In the genomic region with DNA sequence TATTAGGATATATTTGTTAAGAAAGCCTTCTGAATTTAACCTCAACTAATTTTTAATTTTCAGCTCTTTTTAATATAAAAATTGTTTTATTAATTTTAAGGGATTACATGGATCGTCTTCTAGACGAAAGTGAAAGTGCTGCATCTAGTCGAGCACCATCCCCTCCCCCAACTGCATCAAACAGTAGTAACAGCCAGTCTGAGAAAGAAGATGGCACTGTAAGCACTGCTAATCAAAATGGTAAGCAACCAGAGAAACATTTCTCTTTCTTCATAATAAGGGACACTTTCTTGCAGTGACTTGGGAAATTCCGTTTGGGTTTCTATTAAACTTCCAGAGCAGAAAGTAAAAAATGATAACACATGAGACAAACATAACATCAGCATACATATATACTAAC, we compare ENCODE assay signal across 8 cellular contexts. TPM values are rescaled to one million over a fixed set of nuclear protein-coding genes. Genes with fewer than 3 reads are reported as not detected.
DNase-seq lines count a peak whose midpoint lies in the region; ATAC-seq and TF ChIP-seq lines count a peak whose summit lies in the region.

No MANE protein-coding gene starts in this region.

- no peaks in the 10 kb centered on the region for H3K9me3 Mint-ChIP-seq in natural killer cell

- peaks cover 15 to 17% of the 10 kb centered on the region in 2 donors for H3K4me1 Mint-ChIP-seq in natural killer cell

- peak overlapping the region; percentile 89 to 91 for H3K27ac Mint-ChIP-seq in natural killer cell

- H3K27me3 Mint-ChIP-seq in natural killer cell (ENCODE audit: low read depth in 2 of 2): no peaks in the 10 kb centered on the region

- TF ChIP-seq CTCF in AG10803 (conservative IDR thresholded peaks at IDR 0.05; ENCODE audit: low read length) (no peak), natural killer cell (IDR thresholded peaks at IDR 0.05) (no peak)

- ATAC-seq in natural killer cell (peak; percentile 79 to 97 (median 91)), HG03135 (IDR thresholded peaks at IDR 0.05; ENCODE audit: unreplicated experiment) (no peak)

- peaks cover 17% of the 10 kb centered on the region for H3K36me3 Mint-ChIP-seq in natural killer cell

- peak overlapping the region; percentile 62 for H3K4me3 Mint-ChIP-seq in natural killer cell

- peak overlapping the region; percentile 40 for H3K4me3 ChIP-seq in AG10803 (ENCODE audit: low read length)

- peak; percentile 23 for DNase-seq in AG10803 (ENCODE audit: low read depth)
- peak; percentile 88 for DNase-seq in OCI-M1 (lab: John Stamatoyannopoulos, UW)
- peak; percentile 54 for DNase-seq in central memory CD4-positive, alpha-beta T cell
- DNase-seq in natural killer cell: no peak
- no peak for DNase-seq in NCI-H1694 treated with DMSO at 0.1 percent for 48 hours (lab: John Stamatoyannopoulos, UW)
- DNase-seq in 8988T: no peak
- no peak for DNase-seq in SKM-1 (lab: John Stamatoyannopoulos, UW; ENCODE audit: unreplicated experiment)

- intact Hi-C loops in natural killer cell (cut with micrococcal nuclease): loop anchor here (5.0 kb wide), 1 partner anchor 49 kb away; no protein-coding TSS in a partner anchor

RNA-seq across cellular contexts. Expression of a gene that starts 56.9 kb away (rescaled TPM):
- 10 to 100 TPM; 87.9 to 94.3 (median 93.2) TPM for total RNA-seq in natural killer cell

RNA-seq across cellular contexts. Expression of a gene that starts 57.0 kb away (rescaled TPM):
- total RNA-seq in natural killer cell: 1 to 10 TPM; 1.4 to 4.3 (median 2.2) TPM

Comparison
In these comparisons a context has a peak if more than half of its experiments do, and no peak if none do; other contexts are left out.
1. DNase-seq: peak in AG10803 (single experiment), OCI-M1 (single experiment) and central memory CD4-positive, alpha-beta T cell (single experiment); none in natural killer cell (single experiment), NCI-H1694 treated with DMSO at 0.1 percent for 48 hours (single experiment), 8988T (single experiment) and SKM-1 (single experiment).